In genomic region chr5:172683264-172683663, GRCh38 we compare ENCODE assay signal across 18 cellular contexts. TPM values are rescaled to one million over a fixed set of nuclear protein-coding genes. Genes with fewer than 3 reads are reported as not detected.
DNase-seq lines count a peak whose midpoint lies in the region; ATAC-seq and TF ChIP-seq lines count a peak whose summit lies in the region.
"Had no signal": no experiment of that assay in that cellular context is flagged by ENCODE, and none has a peak within 500 bp of the region (broad histone marks: within the 10 kb centered on the region; RNA-seq: fewer than 3 reads in every experiment).

No MANE protein-coding gene starts in this region.

- H3K27ac ChIP-seq in testis: peak overlapping the region in 1 of 2 donors; percentile 73
- H3K27ac ChIP-seq: A549, brain microvascular endothelial cell, prostate gland, transverse colon had no signal

- H3K27me3 Mint-ChIP-seq in activated CD4-positive, alpha-beta T cell treated with anti-CD3 and anti-CD28 coated beads, Interleukin-2, amount 10 ng/mL, durations not matched to agents 7 days and 5 days: peaks cover 15% of the 10 kb centered on the region
- H3K27me3 Mint-ChIP-seq in activated T-helper 17 cell treated with anti-CD3 and anti-CD28 coated beads, Interleukin-2, amount 50 U/mL, for 72 hours: peaks cover 4% of the 10 kb centered on the region
- H3K27me3 Mint-ChIP-seq in endothelial cell (ENCODE audit: unreplicated experiment): peaks cover 21% of the 10 kb centered on the region

- DNase-seq in activated CD4-positive, alpha-beta T cell treated with anti-CD3 and anti-CD28 coated beads, Interleukin-2, amount 10 ng/mL, durations not matched to agents 7 days and 5 days: no peak
- DNase-seq in activated CD4-positive, alpha-beta T cell treated with anti-CD3 and anti-CD28 coated beads, Interleukin-2, amount 50 U/mL, for 1 hour: no peak
- DNase-seq in left kidney (ENCODE audit: low read depth, low spot score) (peak; percentile 66), testis (no peak), ecto neural progenitor cell (ENCODE audit: low spot score) (no peak), endothelial cell (ENCODE audit: low spot score) (no peak), AG08395 (ENCODE audit: low spot score) (no peak)
- DNase-seq: brain microvascular endothelial cell, Calu3, NCI-H2029 treated with DMSO at 0.1 percent for 48 hours, NCI-H526 treated with DMSO at 0.1 percent for 48 hours, SW 1271, transverse colon had no signal

- H3K4me1 Mint-ChIP-seq in activated CD4-positive, alpha-beta T cell treated with anti-CD3 and anti-CD28 coated beads, Interleukin-2, amount 10 ng/mL, durations not matched to agents 7 days and 5 days: peaks cover 12% of the 10 kb centered on the region
- H3K4me1 Mint-ChIP-seq in activated T-helper 17 cell treated with anti-CD3 and anti-CD28 coated beads, Interleukin-2, amount 50 U/mL, for 72 hours: peaks cover 14% of the 10 kb centered on the region
- peaks cover 10% of the 10 kb centered on the region for H3K4me1 Mint-ChIP-seq in endothelial cell (ENCODE audit: unreplicated experiment)

- no peaks in the 10 kb centered on the region for H3K36me3 Mint-ChIP-seq in activated CD4-positive, alpha-beta T cell treated with anti-CD3 and anti-CD28 coated beads, Interleukin-2, amount 10 ng/mL, durations not matched to agents 7 days and 5 days (ENCODE audit: low read depth)
- H3K36me3 Mint-ChIP-seq in activated T-helper 17 cell treated with anti-CD3 and anti-CD28 coated beads, Interleukin-2, amount 50 U/mL, for 72 hours (ENCODE audit: low read depth): no peaks in the 10 kb centered on the region
- no peaks in the 10 kb centered on the region for H3K36me3 Mint-ChIP-seq in endothelial cell (ENCODE audit: low read depth, unreplicated experiment)

- no peak for TF ChIP-seq POLR2A in testis (IDR thresholded peaks at IDR 0.05)

- H3K36me3 ChIP-seq in testis (ENCODE audit: low read depth, missing control alignments): no peaks in the 10 kb centered on the region
- H3K36me3 ChIP-seq: brain microvascular endothelial cell, prostate gland, transverse colon had no signal

- POLR2A ChIA-PET in activated CD4-positive, alpha-beta T cell treated with anti-CD3 and anti-CD28 coated beads, Interleukin-2, amount 10 ng/mL, durations not matched to agents 7 days and 5 days (lab: Charles Lee): no interaction called here

- H3K9me3 ChIP-seq in testis: no peaks in the 10 kb centered on the region
- H3K9me3 ChIP-seq: A549, mucosa of descending colon, prostate gland, transverse colon had no signal

- peaks cover 7% of the 10 kb centered on the region for H3K4me1 ChIP-seq in testis
- H3K4me1 ChIP-seq: A549, prostate gland had no signal

- TF ChIP-seq CTCF in testis (IDR thresholded peaks at IDR 0.05) (no peak), endothelial cell (IDR thresholded peaks at IDR 0.05; ENCODE audit: unreplicated experiment) (no peak)

- no peak for ATAC-seq in activated T-helper 17 cell treated with anti-CD3 and anti-CD28 coated beads, Interleukin-2, amount 50 U/mL, for 72 hours (replicated peaks)
- ATAC-seq: A549, mucosa of descending colon, Panc1 had no signal

- CTCF ChIA-PET in activated CD4-positive, alpha-beta T cell treated with anti-CD3 and anti-CD28 coated beads, Interleukin-2, amount 10 ng/mL, durations not matched to agents 7 days and 5 days (lab: Charles Lee): no interaction called here

- H3K27ac Mint-ChIP-seq in activated CD4-positive, alpha-beta T cell treated with anti-CD3 and anti-CD28 coated beads, Interleukin-2, amount 10 ng/mL, durations not matched to agents 7 days and 5 days: no peak overlapping the region
- peak overlapping the region; percentile 35 for H3K27ac Mint-ChIP-seq in activated T-helper 17 cell treated with anti-CD3 and anti-CD28 coated beads, Interleukin-2, amount 50 U/mL, for 72 hours
- H3K27ac Mint-ChIP-seq in endothelial cell (ENCODE audit: unreplicated experiment): no peak overlapping the region

- no peaks in the 10 kb centered on the region for H3K9me3 Mint-ChIP-seq in activated CD4-positive, alpha-beta T cell treated with anti-CD3 and anti-CD28 coated beads, Interleukin-2, amount 10 ng/mL, durations not matched to agents 7 days and 5 days
- peaks cover 5% of the 10 kb centered on the region for H3K9me3 Mint-ChIP-seq in activated T-helper 17 cell treated with anti-CD3 and anti-CD28 coated beads, Interleukin-2, amount 50 U/mL, for 72 hours
- no peaks in the 10 kb centered on the region for H3K9me3 Mint-ChIP-seq in endothelial cell (ENCODE audit: unreplicated experiment)

- intact Hi-C loops in testis (cut with DNase I; ENCODE audit: low total_unique reads): no loop called here

- peak overlapping the region; percentile 28 for H3K4me3 Mint-ChIP-seq in activated CD4-positive, alpha-beta T cell treated with anti-CD3 and anti-CD28 coated beads, Interleukin-2, amount 10 ng/mL, durations not matched to agents 7 days and 5 days
- H3K4me3 Mint-ChIP-seq in activated T-helper 17 cell treated with anti-CD3 and anti-CD28 coated beads, Interleukin-2, amount 50 U/mL, for 72 hours: peak overlapping the region; percentile 69
- no peak overlapping the region for H3K4me3 Mint-ChIP-seq in endothelial cell (ENCODE audit: unreplicated experiment)

- WGBS in testis, 2 donors: 57 to 61% methylated on average over 46 of the region's 53 CpGs

- peak overlapping the region; percentile 6 to 50 for H3K4me3 ChIP-seq in testis
- H3K4me3 ChIP-seq: A549, mucosa of descending colon, prostate gland, transverse colon had no signal

- no peaks in the 10 kb centered on the region for H3K27me3 ChIP-seq in testis
- H3K27me3 ChIP-seq: brain microvascular endothelial cell, transverse colon had no signal

RNA-seq across cellular contexts. Expression of gene NEURL1B, which starts 42.2 kb away (rescaled TPM):
- total RNA-seq in activated CD4-positive, alpha-beta T cell treated with anti-CD3 and anti-CD28 coated beads, Interleukin-2, amount 10 ng/mL, durations not matched to agents 7 days and 5 days: 1 to 10 TPM; 7.8 to 8.7 TPM
- 1 to 10 TPM in 1 of 2 donors, under 1 TPM in 1; 0.52 to 1.2 TPM for total RNA-seq in activated T-helper 17 cell treated with anti-CD3 and anti-CD28 coated beads, Interleukin-2, amount 50 U/mL, for 72 hours
- total RNA-seq in testis (10 to 100 TPM; 15.8 to 18.1 TPM), endothelial cell (ENCODE audit: unreplicated experiment) (0.13 TPM)
- 17.1 TPM for polyA plus RNA-seq in testis (ENCODE audit: insufficient read depth, low read depth, low replicate concordance)
